ENCODE assay signal across 8 cellular contexts in genomic region chr2:65227035-65227470, GRCh38. TPM values are rescaled to one million over a fixed set of nuclear protein-coding genes. Genes with fewer than 3 reads are reported as not detected.
DNase-seq lines count a peak whose midpoint lies in the region; ATAC-seq and TF ChIP-seq lines count a peak whose summit lies in the region.

No MANE protein-coding gene starts in this region.

- H3K27me3 ChIP-seq in breast epithelium (no peaks in the 10 kb centered on the region), subcutaneous abdominal adipose tissue (ENCODE audit: control insufficient read depth in 5 of 5, insufficient read depth in 4 of 5, low read length in 5 of 5) (no peaks in the 10 kb centered on the region)

- intact Hi-C loops in breast epithelium (cut with DNase I; ENCODE audit: low total_unique reads) (no loop called here), left colon (cut with DNase I, micrococcal nuclease) (no loop called here)

- H3K4me3 ChIP-seq in breast epithelium (peak overlapping the region; percentile 94 to 100 (median 95)), subcutaneous abdominal adipose tissue (ENCODE audit: low read depth in 1 of 5, low read length in 5 of 5) (peak overlapping the region; percentile 91 to 99 (median 96))

- H3K4me1 ChIP-seq in breast epithelium (peaks cover 0 to 7% of the 10 kb centered on the region in 2 donors), subcutaneous abdominal adipose tissue (ENCODE audit: control insufficient read depth in 5 of 5, insufficient read depth in 5 of 5, low read length in 5 of 5) (peaks cover 1 to 27% (median 26%) of the 10 kb centered on the region in 5 donors)

- no peak for TF ChIP-seq POLR2A in breast epithelium (IDR thresholded peaks at IDR 0.05)

- H3K27ac ChIP-seq in breast epithelium (peak overlapping the region; percentile 98 to 99), subcutaneous abdominal adipose tissue (ENCODE audit: low read depth, low read length) (peak overlapping the region; percentile 93)

- peak overlapping the region; percentile 77 to 97 (median 95) for H3K9ac ChIP-seq in subcutaneous abdominal adipose tissue (ENCODE audit: low read length in 5 of 5)

- ATAC-seq in HG02610 (IDR thresholded peaks at IDR 0.05; ENCODE audit: unreplicated experiment) (peak; percentile 10), left colon (peak; percentile 45)

- no peaks in the 10 kb centered on the region for H3K9me3 Mint-ChIP-seq in activated T-cell treated with anti-CD3 and anti-CD28 coated beads, Interleukin-2, amount 50 U/mL, for 24 hours

- peak overlapping the region; percentile 99 for H3K4me3 Mint-ChIP-seq in activated T-cell treated with anti-CD3 and anti-CD28 coated beads, Interleukin-2, amount 50 U/mL, for 24 hours

- H3K36me3 Mint-ChIP-seq in activated T-cell treated with anti-CD3 and anti-CD28 coated beads, Interleukin-2, amount 50 U/mL, for 24 hours (ENCODE audit: low read depth), result peaks cover 51% of the 10 kb centered on the region

- peak overlapping the region; percentile 99 for H3K27ac Mint-ChIP-seq in activated T-cell treated with anti-CD3 and anti-CD28 coated beads, Interleukin-2, amount 50 U/mL, for 24 hours

- TF ChIP-seq CTCF in breast epithelium (IDR thresholded peaks at IDR 0.05), result no peak

- H3K27me3 Mint-ChIP-seq in activated T-cell treated with anti-CD3 and anti-CD28 coated beads, Interleukin-2, amount 50 U/mL, for 24 hours, result no peaks in the 10 kb centered on the region

- no peak for DNase-seq in activated T-cell treated with anti-CD3 and anti-CD28 coated beads, Interleukin-2, amount 50 U/mL, for 24 hours
- DNase-seq in activated T-cell treated with anti-CD3 and anti-CD28 coated beads, Interleukin-2, amount 50 U/mL, for 48 hours, result no peak
- DNase-seq in NCI-H510A (lab: John Stamatoyannopoulos, UW), result peak; percentile 10
- no peak for DNase-seq in breast epithelium (ENCODE audit: low spot score in 2 of 2)
- peak in 1 of 2 donors; percentile 58 for DNase-seq in left colon
- no peak for DNase-seq in glomerular visceral epithelial cell (ENCODE audit: extremely low spot score)

- H3K36me3 ChIP-seq in breast epithelium, result no peaks in the 10 kb centered on the region
- no peaks in the 10 kb centered on the region for H3K36me3 ChIP-seq in subcutaneous abdominal adipose tissue (ENCODE audit: control insufficient read depth in 5 of 5, insufficient read depth in 5 of 5, low read length in 5 of 5)

- H3K4me1 Mint-ChIP-seq in activated T-cell treated with anti-CD3 and anti-CD28 coated beads, Interleukin-2, amount 50 U/mL, for 24 hours (ENCODE audit: low read depth), result peaks cover 37% of the 10 kb centered on the region

- H3K9me3 ChIP-seq in breast epithelium (no peaks in the 10 kb centered on the region), subcutaneous abdominal adipose tissue (ENCODE audit: control insufficient read depth in 5 of 5, low read length in 5 of 5) (no peaks in the 10 kb centered on the region)

RNA-seq across cellular contexts. Expression of gene ACTR2, which starts 0.6 kb away (rescaled TPM):
- 10 to 100 TPM; 74.7 to 98.4 (median 75.1) TPM for total RNA-seq in breast epithelium
- 100 to 1,000 TPM; 291 to 319 TPM for total RNA-seq in left colon
